16 cellular contexts compared by ENCODE assay signal in genomic region chr15:57589276-57590073, GRCh38. TPM values are rescaled to one million over a fixed set of nuclear protein-coding genes. Genes with fewer than 3 reads are reported as not detected.
DNase-seq lines count a peak whose midpoint lies in the region; ATAC-seq and TF ChIP-seq lines count a peak whose summit lies in the region.
"Had no signal": no experiment of that assay in that cellular context is flagged by ENCODE, and none has a peak within 500 bp of the region (broad histone marks: within the 10 kb centered on the region; RNA-seq: fewer than 3 reads in every experiment).

No MANE protein-coding gene starts in this region.

- peak overlapping the region; percentile 84 for H3K27ac Mint-ChIP-seq in CD4-positive, alpha-beta T cell
- H3K27ac Mint-ChIP-seq in activated T-cell treated with anti-CD3 and anti-CD28 coated beads, Interleukin-2, amount 50 U/mL, for 72 hours = no peak overlapping the region
- H3K27ac Mint-ChIP-seq: neural progenitor cell, T-helper 17 cell had no signal

- POLR2A ChIA-PET in CD4-positive, alpha-beta T cell (lab: Charles Lee) = no interaction called here

- ATAC-seq in CD4-positive, alpha-beta T cell (ENCODE audit: poor library complexity) = no peak
- no peak for ATAC-seq in HG03460 (IDR thresholded peaks at IDR 0.05; ENCODE audit: unreplicated experiment)
- ATAC-seq in activated T-cell treated with anti-CD3 and anti-CD28 coated beads, Interleukin-2, amount 50 U/mL, for 72 hours (replicated peaks in 1 of 2) = no peak
- ATAC-seq: T-helper 17 cell had no signal

- 72 to 86% (median 82%) methylated on average over 3 of the region's 3 CpGs for WGBS in spleen, 5 donors

- no peak overlapping the region for H3K4me3 ChIP-seq in ascending aorta
- H3K4me3 ChIP-seq in spleen = no peak overlapping the region
- no peak overlapping the region for H3K4me3 ChIP-seq in uterus
- H3K4me3 ChIP-seq: neural progenitor cell had no signal

- H3K36me3 Mint-ChIP-seq in CD4-positive, alpha-beta T cell (ENCODE audit: low read depth) = no peaks in the 10 kb centered on the region
- H3K36me3 Mint-ChIP-seq in activated T-cell treated with anti-CD3 and anti-CD28 coated beads, Interleukin-2, amount 50 U/mL, for 72 hours (ENCODE audit: insufficient read depth in 2 of 2) = no peaks in the 10 kb centered on the region
- H3K36me3 Mint-ChIP-seq: neural progenitor cell had no signal

- peaks cover 0 to 7% of the 10 kb centered on the region in 2 donors for H3K4me1 ChIP-seq in ascending aorta
- H3K4me1 ChIP-seq in spleen = peaks cover 0 to 40% (median 27%) of the 10 kb centered on the region in 6 donors
- peaks cover 0 to 7% of the 10 kb centered on the region in 2 donors for H3K4me1 ChIP-seq in uterus
- H3K4me1 ChIP-seq: neural progenitor cell had no signal

- peak overlapping the region; percentile 7 for H3K4me3 Mint-ChIP-seq in CD4-positive, alpha-beta T cell
- H3K4me3 Mint-ChIP-seq in activated T-cell treated with anti-CD3 and anti-CD28 coated beads, Interleukin-2, amount 50 U/mL, for 72 hours = no peak overlapping the region
- H3K4me3 Mint-ChIP-seq: neural progenitor cell, T-helper 17 cell had no signal

- no peaks in the 10 kb centered on the region for H3K9me3 Mint-ChIP-seq in CD4-positive, alpha-beta T cell
- no peaks in the 10 kb centered on the region for H3K9me3 Mint-ChIP-seq in activated T-cell treated with anti-CD3 and anti-CD28 coated beads, Interleukin-2, amount 50 U/mL, for 72 hours
- H3K9me3 Mint-ChIP-seq: neural progenitor cell had no signal

- H3K9me3 ChIP-seq in CD4-positive, alpha-beta T cell (ENCODE audit: control insufficient read depth, low read length) = no peaks in the 10 kb centered on the region
- H3K9me3 ChIP-seq in ascending aorta = no peaks in the 10 kb centered on the region
- no peaks in the 10 kb centered on the region for H3K9me3 ChIP-seq in spleen
- H3K9me3 ChIP-seq in uterus = no peaks in the 10 kb centered on the region

- H3K27me3 ChIP-seq in CD4-positive, alpha-beta T cell (ENCODE audit: control insufficient read depth, insufficient read depth, low read length) = peaks cover 10% of the 10 kb centered on the region
- H3K27me3 ChIP-seq in ascending aorta (no peaks in the 10 kb centered on the region), spleen (replicated peaks in 1 of 7) (peaks cover 0 to 24% (median 3%) of the 10 kb centered on the region in 7 donors), uterus (no peaks in the 10 kb centered on the region)

- intact Hi-C loops in CD4-positive, alpha-beta T cell (cut with DNase I, micrococcal nuclease) = loop anchor here in 1 of 2 experiments (10.0 kb wide), 1 partner anchor 115 kb away; the partner anchor contains the start of gene POLR2M
- intact Hi-C loops in ascending aorta (cut with DNase I) (no loop called here), spleen (cut with DNase I; ENCODE audit: low total_unique reads) (no loop called here), uterus (cut with DNase I; ENCODE audit: low total_unique reads) (no loop called here)

- H3K4me1 Mint-ChIP-seq in CD4-positive, alpha-beta T cell (ENCODE audit: low read depth) = peaks cover 56% of the 10 kb centered on the region
- H3K4me1 Mint-ChIP-seq in activated T-cell treated with anti-CD3 and anti-CD28 coated beads, Interleukin-2, amount 50 U/mL, for 72 hours (ENCODE audit: low read depth) = peaks cover 43% of the 10 kb centered on the region

- CTCF ChIA-PET in CD4-positive, alpha-beta T cell (lab: Charles Lee) = no interaction called here

- H3K27ac ChIP-seq in CD4-positive, alpha-beta T cell (ENCODE audit: low read depth, low read length) = no peak overlapping the region
- H3K27ac ChIP-seq in ascending aorta = peak overlapping the region; percentile 6 to 33
- H3K27ac ChIP-seq in spleen = peak overlapping the region in 5 of 8 donors; percentile 13 to 45 (median 33)
- H3K27ac ChIP-seq in uterus = no peak overlapping the region
- H3K27ac ChIP-seq: HL-60, neural progenitor cell had no signal

- peaks cover 18% of the 10 kb centered on the region for H3K27me3 Mint-ChIP-seq in CD4-positive, alpha-beta T cell
- peaks cover 26% of the 10 kb centered on the region for H3K27me3 Mint-ChIP-seq in activated T-cell treated with anti-CD3 and anti-CD28 coated beads, Interleukin-2, amount 50 U/mL, for 72 hours (ENCODE audit: low read depth)

- no peak for DNase-seq in CD4-positive, alpha-beta T cell
- DNase-seq in ascending aorta (ENCODE audit: low spot score in 2 of 2) = no peak
- DNase-seq in islet precursor cell = peak; percentile 54
- no peak for DNase-seq in spleen
- no peak for DNase-seq in middle frontal gyrus (ENCODE audit: extremely low spot score, low spot score)
- no peak for DNase-seq in activated T-cell treated with anti-CD3 and anti-CD28 coated beads, Interleukin-2, amount 50 U/mL, for 72 hours
- no peak for DNase-seq in uterus
- DNase-seq: activated naive CD4-positive, alpha-beta T cell treated with Interleukin-2 at 50 U/mL for 16 hours; effector CD4-positive, alpha-beta T cell; Kasumi-1; NCI-H146; small intestine; T-helper 17 cell had no signal

- H3K36me3 ChIP-seq in ascending aorta = no peaks in the 10 kb centered on the region
- no peaks in the 10 kb centered on the region for H3K36me3 ChIP-seq in spleen
- H3K36me3 ChIP-seq in uterus = no peaks in the 10 kb centered on the region
- H3K36me3 ChIP-seq: neural progenitor cell had no signal

- TF ChIP-seq POLR2A in spleen (IDR thresholded peaks at IDR 0.05) (no peak), uterus (IDR thresholded peaks at IDR 0.05) (no peak)

- TF ChIP-seq CTCF in CD4-positive, alpha-beta T cell (IDR thresholded peaks at IDR 0.05) = no peak
- no peak for TF ChIP-seq CTCF in ascending aorta (IDR thresholded peaks at IDR 0.05)
- TF ChIP-seq CTCF in spleen (IDR thresholded peaks at IDR 0.05 in 8 of 11, conservative IDR thresholded peaks at IDR 0.05 in 3 of 11) = no peak
- no peak for TF ChIP-seq CTCF in uterus (IDR thresholded peaks at IDR 0.05)

RNA-seq across cellular contexts. Expression of gene MYZAP, which starts 2.2 kb away (rescaled TPM):
- 1 to 10 TPM in 1 of 2 experiments, under 1 TPM in 1; 0.66 to 1.1 TPM for total RNA-seq in CD4-positive, alpha-beta T cell
- total RNA-seq in ascending aorta = 7.6 TPM
- 10 to 100 TPM in 6 of 7 donors, 1 to 10 TPM in 1; 9.1 to 26.2 (median 15.0) TPM for total RNA-seq in spleen
- polyA plus RNA-seq in spleen = 10 to 100 TPM in 1 of 3 donors, 1 to 10 TPM in 2; 4.1 to 15.9 (median 4.1) TPM
- total RNA-seq in activated T-cell treated with anti-CD3 and anti-CD28 coated beads, Interleukin-2, amount 50 U/mL, for 72 hours = under 1 TPM in 1 of 2 donors, not detected in 1; 0.24 TPM
- 10 to 100 TPM in 3 of 4 donors, 1 to 10 TPM in 1; 7.7 to 22.5 (median 18.2) TPM for total RNA-seq in uterus

Comparison
In these comparisons a context has a peak if more than half of its experiments do, and no peak if none do; other contexts are left out.
1. H3K27ac ChIP-seq: peak in ascending aorta (2 of 2) and spleen (5 of 8); none in CD4-positive, alpha-beta T cell (single experiment) and uterus (0 of 2).